20 cellular contexts compared by ENCODE assay signal in the genomic region with DNA sequence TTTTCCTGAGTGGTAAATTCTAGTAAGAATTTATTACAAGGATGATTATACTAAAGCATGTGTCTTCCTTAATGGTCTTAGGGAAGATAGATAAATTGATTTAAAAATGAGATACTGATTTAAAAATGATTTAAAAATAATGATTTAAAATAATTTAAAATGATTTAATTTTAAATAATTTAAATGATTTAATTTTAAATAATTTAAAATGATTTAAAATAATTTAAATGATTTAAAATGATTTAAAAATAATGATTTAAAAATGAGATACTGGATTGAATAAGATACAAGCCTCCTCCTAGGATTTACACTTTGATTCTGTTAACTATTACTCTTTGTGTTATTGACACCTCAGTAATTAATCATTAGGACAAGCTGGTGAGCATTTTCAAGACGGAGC. TPM values are rescaled to one million over a fixed set of nuclear protein-coding genes. Genes with fewer than 3 reads are reported as not detected.
DNase-seq lines count a peak whose midpoint lies in the region; ATAC-seq, FAIRE-seq and TF ChIP-seq lines count a peak whose summit lies in the region.
"Had no signal": no experiment of that assay in that cellular context is flagged by ENCODE, and none has a peak within 500 bp of the region (broad histone marks: within the 10 kb centered on the region; RNA-seq: fewer than 3 reads in every experiment).

No MANE protein-coding gene starts in this region.

- no peaks in the 10 kb centered on the region for H3K27me3 ChIP-seq in small intestine (ENCODE audit: control insufficient read depth in 2 of 2, insufficient read depth in 2 of 2, low read length in 2 of 2)
- H3K27me3 ChIP-seq: BLaER1 had no signal

- DNase-seq in frontal cortex (ENCODE audit: low spot score in 2 of 2) (no peak), small intestine (no peak)
- no peak for DNase-seq in activated CD4-positive, alpha-beta T cell treated with anti-CD3 and anti-CD28 coated beads, Interleukin-2, amount 50 U/mL, for 48 hours
- DNase-seq: CD4-positive, alpha-beta memory T cell; DMS153; DMS79; GF-D8 had no signal

- no peaks in the 10 kb centered on the region for H3K4me1 ChIP-seq in small intestine (ENCODE audit: control insufficient read depth in 2 of 2, insufficient read depth in 1 of 2, low read depth in 1 of 2, low read length in 1 of 2)
- H3K4me1 ChIP-seq: BLaER1, HAP-1 had no signal

- no peak overlapping the region for H3K4me3 ChIP-seq in small intestine (ENCODE audit: low read depth in 1 of 2, low read length in 2 of 2)
- H3K4me3 ChIP-seq: BLaER1, HAP-1 had no signal

- no peaks in the 10 kb centered on the region for H3K9me3 ChIP-seq in small intestine (ENCODE audit: control insufficient read depth, low read depth)
- H3K9me3 ChIP-seq: BLaER1, HAP-1 had no signal

- WGBS in small intestine, 3 donors = 86 to 90% (median 88%) methylated on average over 1 of the region's 1 CpG

- no peaks in the 10 kb centered on the region for H3K36me3 ChIP-seq in small intestine (ENCODE audit: control insufficient read depth in 2 of 2, insufficient read depth in 2 of 2, low read length in 2 of 2)
- H3K36me3 ChIP-seq: BLaER1, HAP-1 had no signal

- no peak for ATAC-seq in SK-N-SH treated with all-trans-retinoic acid at 6 μM for 48 hours
- no peak for ATAC-seq in HG02571 (IDR thresholded peaks at IDR 0.05; ENCODE audit: unreplicated experiment)

- H3K27ac ChIP-seq in small intestine (ENCODE audit: low read depth in 1 of 2, low read length in 1 of 2) = no peak overlapping the region
- H3K27ac ChIP-seq: 22Rv1, BLaER1, HL-60 had no signal

- FAIRE-seq in A204.1 (lab: Jason Lieb, UNC) (peak; percentile 96), TTC549 (lab: Jason Lieb, UNC) (peak; percentile 87), frontal cortex (lab: Jason Lieb, UNC) (peak; percentile 99), small intestine (lab: Jason Lieb, UNC) (peak; percentile 94)
- FAIRE-seq: H1 had no signal

TF ChIP-seq in SK-N-SH treated with all-trans-retinoic acid at 6 μM for 48 hours, 23 proteins besides CTCF, POLR2A, EP300 and RAD21:
- no peak for TF ChIP-seq ZFP3 (CRISPR knock-in tag; IDR thresholded peaks at IDR 0.05)
- TF ChIP-seq TCF4 (CRISPR knock-in tag; IDR thresholded peaks at IDR 0.05; ENCODE audit: borderline replicate concordance) = no peak
- TF ChIP-seq RARB (CRISPR knock-in tag; IDR thresholded peaks at IDR 0.05) = no peak
- no peak for TF ChIP-seq ZC3H10 (CRISPR knock-in tag; IDR thresholded peaks at IDR 0.05)
- TF ChIP-seq ZNF70 (CRISPR knock-in tag; IDR thresholded peaks at IDR 0.05) = no peak
- TF ChIP-seq OSR1 (CRISPR knock-in tag; IDR thresholded peaks at IDR 0.05) = no peak
- no peak for TF ChIP-seq ZNF8 (CRISPR knock-in tag; IDR thresholded peaks at IDR 0.05)
- no peak for TF ChIP-seq ZNF565 (CRISPR knock-in tag; conservative IDR thresholded peaks at IDR 0.05; ENCODE audit: low read depth)
- TF ChIP-seq TOX (CRISPR knock-in tag; IDR thresholded peaks at IDR 0.05; ENCODE audit: borderline replicate concordance) = no peak
- TF ChIP-seq, protein P1, sequence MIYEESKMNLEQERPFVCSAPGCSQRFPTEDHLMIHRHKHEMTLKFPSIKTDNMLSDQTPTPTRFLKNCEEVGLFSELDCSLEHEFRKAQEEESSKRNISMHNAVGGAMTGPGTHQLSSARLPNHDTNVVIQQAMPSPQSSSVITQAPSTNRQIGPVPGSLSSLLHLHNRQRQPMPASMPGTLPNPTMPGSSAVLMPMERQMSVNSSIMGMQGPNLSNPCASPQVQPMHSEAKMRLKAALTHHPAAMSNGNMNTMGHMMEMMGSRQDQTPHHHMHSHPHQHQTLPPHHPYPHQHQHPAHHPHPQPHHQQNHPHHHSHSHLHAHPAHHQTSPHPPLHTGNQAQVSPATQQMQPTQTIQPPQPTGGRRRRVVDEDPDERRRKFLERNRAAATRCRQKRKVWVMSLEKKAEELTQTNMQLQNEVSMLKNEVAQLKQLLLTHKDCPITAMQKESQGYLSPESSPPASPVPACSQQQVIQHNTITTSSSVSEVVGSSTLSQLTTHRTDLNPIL (CRISPR knock-in tag; IDR thresholded peaks at IDR 0.05; ENCODE audit: low read depth) = no peak
- TF ChIP-seq CSDC2 (CRISPR knock-in tag; IDR thresholded peaks at IDR 0.05) = no peak

RNA-seq across cellular contexts. Expression of a gene that starts 59.0 kb away (rescaled TPM):
- total RNA-seq in frontal cortex = not detected
- polyA plus RNA-seq in small intestine = not detected
- total RNA-seq: A673; CD4-positive, alpha-beta memory T cell; H1; HT1080 had no signal
- polyA plus RNA-seq: AG04450; CD14-positive monocyte; CD4-positive, alpha-beta memory T cell; H1 had no signal
